24 cellular contexts compared by ENCODE assay signal in genomic region chr10:75875740-75876139, GRCh38.
DNase-seq lines count a peak whose midpoint lies in the region; ATAC-seq, FAIRE-seq and TF ChIP-seq lines count a peak whose summit lies in the region.
"Had no signal": no experiment of that assay in that cellular context is flagged by ENCODE, and none has a peak within 500 bp of the region (broad histone marks: within the 10 kb centered on the region; RNA-seq: fewer than 3 reads in every experiment).

No MANE protein-coding gene starts in this region.

- no peaks in the 10 kb centered on the region for H3K4me1 ChIP-seq in K562 (replicated peaks in 1 of 2; ENCODE audit: control insufficient read depth in 2 of 2, insufficient read depth in 2 of 2, low read length in 2 of 2)
- H3K4me1 ChIP-seq in testis = no peaks in the 10 kb centered on the region
- no peaks in the 10 kb centered on the region for H3K4me1 ChIP-seq in sigmoid colon
- H3K4me1 ChIP-seq: A549; BE2C; BLaER1 treated with 17β-estradiol and CSF1 and Interleukin-3, amounts not matched to agents 10 nM and 100 nM had no signal

- H3K27me3 ChIP-seq in K562 (ENCODE audit: control insufficient read depth in 2 of 2, insufficient read depth in 2 of 2, low read length in 2 of 2) (peaks cover 0 to 14% of the 10 kb centered on the region in 2 experiments; a peak in 3 of 5 replicates), testis (no peaks in the 10 kb centered on the region), sigmoid colon (no peaks in the 10 kb centered on the region)
- H3K27me3 ChIP-seq: BE2C; BLaER1 treated with 17β-estradiol and CSF1 and Interleukin-3, amounts not matched to agents 10 nM and 100 nM had no signal

- H2AFZ ChIP-seq in K562 (ENCODE audit: low read depth, low read length) = no peak overlapping the region
- H2AFZ ChIP-seq: GM23338 had no signal

- H3K9me3 ChIP-seq in K562 (replicated peaks; ENCODE audit: control insufficient read depth, insufficient read depth, low read depth, low read length) = no peaks in the 10 kb centered on the region
- no peaks in the 10 kb centered on the region for H3K9me3 ChIP-seq in testis
- H3K9me3 ChIP-seq in sigmoid colon = no peaks in the 10 kb centered on the region
- H3K9me3 ChIP-seq: A549; BE2C; BLaER1 treated with 17β-estradiol and CSF1 and Interleukin-3, amounts not matched to agents 10 nM and 100 nM had no signal

- TF ChIP-seq RAD21 in K562 (CRISPR knock-in tag; conservative IDR thresholded peaks at IDR 0.05 in 1 of 2, IDR thresholded peaks at IDR 0.05 in 1 of 2) = no peak

- POLR2A ChIA-PET in HEK293T (lab: Yijun Ruan, JAX) = no interaction called here
- POLR2A ChIA-PET in K562 (lab: Yijun Ruan, JAX) = no interaction called here

- H3K79me2 ChIP-seq in K562 (ENCODE audit: control insufficient read depth, insufficient read depth, low read length) = no peaks in the 10 kb centered on the region

- ATAC-seq in K562 (no peak), GM18502 (IDR thresholded peaks at IDR 0.05; ENCODE audit: poor library complexity, unreplicated experiment) (no peak)
- ATAC-seq: A549, GM12878, GM23338, HCT116 had no signal

- 0% methylated on average over 2 of the region's 2 CpGs for WGBS in K562 (ENCODE audit: insufficient coverage, low coverage, missing lambda C conversion rate)
- WGBS in testis, 2 donors = 81 to 94% methylated on average over 2 of the region's 2 CpGs
- 97 to 98% methylated on average over 2 of the region's 2 CpGs for WGBS in sigmoid colon, 2 donors

- H3K9ac ChIP-seq in K562 (ENCODE audit: insufficient read depth in 1 of 2, low read depth in 2 of 2, low read length in 2 of 2) = no peak overlapping the region
- H3K9ac ChIP-seq: BLaER1 treated with 17β-estradiol and CSF1 and Interleukin-3, amounts not matched to agents 10 nM and 100 nM had no signal

- CTCF ChIA-PET in HEK293T (lab: Yijun Ruan, JAX) = no interaction called here
- CTCF ChIA-PET in K562 (lab: Yijun Ruan, JAX; ENCODE audit: low intra/inter-chr PET ratio) = no interaction called here

- H3K36me3 ChIP-seq in K562 (ENCODE audit: control insufficient read depth, insufficient read depth, low read length) = no peaks in the 10 kb centered on the region
- H3K36me3 ChIP-seq in testis (ENCODE audit: low read depth, missing control alignments) = no peaks in the 10 kb centered on the region
- no peaks in the 10 kb centered on the region for H3K36me3 ChIP-seq in sigmoid colon
- H3K36me3 ChIP-seq: BE2C; BLaER1 treated with 17β-estradiol and CSF1 and Interleukin-3, amounts not matched to agents 10 nM and 100 nM had no signal

- H3K4me3 ChIP-seq in K562 = no peak overlapping the region
- no peak overlapping the region for H3K4me3 ChIP-seq in testis
- no peak overlapping the region for H3K4me3 ChIP-seq in sigmoid colon
- H3K4me3 ChIP-seq: A549; BLaER1 treated with 17β-estradiol and CSF1 and Interleukin-3, amounts not matched to agents 10 nM and 100 nM; GM12878; GM23338 had no signal

- H3K27ac ChIP-seq in K562 (ENCODE audit: extremely low read depth, low read depth, low read length) (no peak overlapping the region), testis (no peak overlapping the region), sigmoid colon (no peak overlapping the region)
- H3K27ac ChIP-seq: A549; BLaER1 treated with 17β-estradiol and CSF1 and Interleukin-3, amounts not matched to agents 10 nM and 100 nM had no signal

- TF ChIP-seq POLR2A in K562 (conservative IDR thresholded peaks at IDR 0.05) = no peak
- TF ChIP-seq POLR2A in testis (IDR thresholded peaks at IDR 0.05) = no peak
- no peak for TF ChIP-seq POLR2A in sigmoid colon (IDR thresholded peaks at IDR 0.05)

- H3K4me2 ChIP-seq in K562 (ENCODE audit: insufficient read depth, low read length) = no peak overlapping the region
- H3K4me2 ChIP-seq: A549; BLaER1 treated with 17β-estradiol and CSF1 and Interleukin-3, amounts not matched to agents 10 nM and 100 nM; GM23338 had no signal

- intact Hi-C loops in K562 (cut with micrococcal nuclease) (no loop called here), testis (cut with DNase I; ENCODE audit: low total_unique reads) (no loop called here), sigmoid colon (cut with DNase I) (no loop called here)

- H4K20me1 ChIP-seq in K562 (replicated peaks; ENCODE audit: control insufficient read depth, insufficient read depth, low read length) = no peaks in the 10 kb centered on the region
- H4K20me1 ChIP-seq: BLaER1 treated with 17β-estradiol and CSF1 and Interleukin-3, amounts not matched to agents 10 nM and 100 nM had no signal

- TF ChIP-seq CTCF in K562 (IDR thresholded peaks at IDR 0.05 in 2 of 3, conservative IDR thresholded peaks at IDR 0.05 in 1 of 3; ENCODE audit: insufficient read depth in 2 of 3, low read depth in 1 of 3, low read length in 3 of 3) (no peak), testis (IDR thresholded peaks at IDR 0.05) (no peak), sigmoid colon (IDR thresholded peaks at IDR 0.05) (no peak)

- no TSS peak for BruUV-seq in K562 (replicated peaks; lab: Mats Ljungman, UMichigan)

- DNase-seq in HEK293T (ENCODE audit: extremely low spot score) (no peak), K562 (ENCODE audit: extremely low read depth in 1 of 4, low spot score in 3 of 4) (no peak), testis (peak; percentile 16), NCI-H345 treated with DMSO at 0.1 percent for 48 hours (lab: John Stamatoyannopoulos, UW; ENCODE audit: unreplicated experiment) (no peak), sigmoid colon (no peak)
- DNase-seq: 8988T; ACHN; AML-193; BE2C; CD4-positive, alpha-beta T cell; CD8-positive, alpha-beta memory T cell; DMS 273 treated with DMSO at 0.1 percent for 48 hours; DMS79; EL; GDM1; H9 had no signal

- no peak for FAIRE-seq in K562 (lab: Jason Lieb, UNC)
- FAIRE-seq: A549, D721Med, GM12878, GM18507 had no signal

- TF ChIP-seq EP300 in K562 (IDR thresholded peaks at IDR 0.05; ENCODE audit: low read length) (no peak), sigmoid colon (IDR thresholded peaks at IDR 0.05) (no peak)

- H3K9me1 ChIP-seq in K562 (ENCODE audit: control insufficient read depth, insufficient read depth, low read length) = no peaks in the 10 kb centered on the region

- in situ Hi-C loops in K562 (cut with MboI) = no loop called here

TF ChIP-seq in HEK293T, 16 proteins besides CTCF, POLR2A, EP300 and RAD21:
- TF ChIP-seq, protein P1, sequence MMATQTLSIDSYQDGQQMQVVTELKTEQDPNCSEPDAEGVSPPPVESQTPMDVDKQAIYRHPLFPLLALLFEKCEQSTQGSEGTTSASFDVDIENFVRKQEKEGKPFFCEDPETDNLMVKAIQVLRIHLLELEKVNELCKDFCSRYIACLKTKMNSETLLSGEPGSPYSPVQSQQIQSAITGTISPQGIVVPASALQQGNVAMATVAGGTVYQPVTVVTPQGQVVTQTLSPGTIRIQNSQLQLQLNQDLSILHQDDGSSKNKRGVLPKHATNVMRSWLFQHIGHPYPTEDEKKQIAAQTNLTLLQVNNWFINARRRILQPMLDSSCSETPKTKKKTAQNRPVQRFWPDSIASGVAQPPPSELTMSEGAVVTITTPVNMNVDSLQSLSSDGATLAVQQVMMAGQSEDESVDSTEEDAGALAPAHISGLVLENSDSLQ (IDR thresholded peaks at IDR 0.05) = no peak
- TF ChIP-seq L3MBTL2 (conservative IDR thresholded peaks at IDR 0.05) = peak; percentile 57; the same call in 1 of the 2 replicates

TF ChIP-seq in K562, 482 proteins besides CTCF, POLR2A, EP300 and RAD21:
- peak; percentile 85 to 92; a peak in 3 of 4 replicates for TF ChIP-seq KDM1A (IDR thresholded peaks at IDR 0.05)
- no peak for TF ChIP-seq MBD1 (CRISPR knock-in tag; IDR thresholded peaks at IDR 0.05)
